In the genomic region with DNA sequence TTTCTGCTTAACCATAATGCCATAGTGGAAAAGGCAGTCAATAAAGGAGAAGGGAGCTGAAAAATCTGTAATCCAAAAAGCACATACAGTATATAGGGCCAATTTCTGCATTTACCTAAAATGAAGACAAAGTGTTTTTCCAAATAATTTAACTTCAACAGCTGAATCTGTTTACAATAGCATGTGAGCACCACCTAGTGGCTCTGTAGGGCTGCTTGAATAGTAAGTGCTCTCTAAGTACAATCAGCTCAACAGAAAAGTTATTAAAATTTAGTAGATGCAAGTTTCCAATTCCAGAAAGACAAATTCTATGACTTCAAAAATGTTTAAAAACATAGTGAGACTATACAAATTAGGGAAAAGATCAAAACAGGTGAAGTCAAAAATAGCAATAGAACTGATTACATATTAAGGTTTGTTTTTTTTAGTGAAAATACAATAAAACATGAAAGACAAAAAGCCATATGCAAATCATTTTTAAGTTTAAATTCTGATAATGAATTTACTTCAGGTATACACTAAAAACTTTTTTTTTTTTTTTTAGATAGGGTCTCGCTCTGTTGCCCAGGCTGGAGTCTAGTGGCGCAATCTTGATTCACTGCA, we compare ENCODE assay signal across 8 cellular contexts.
DNase-seq lines count a peak whose midpoint lies in the region; ATAC-seq, FAIRE-seq and TF ChIP-seq lines count a peak whose summit lies in the region.

No MANE protein-coding gene starts in this region.

- H3K27me3 Mint-ChIP-seq in T-cell = peaks cover 0 to 1% of the 10 kb centered on the region in 2 donors

- H3K4me3 Mint-ChIP-seq in T-cell = no peak overlapping the region

- peak; percentile 8 to 16 for DNase-seq in activated CD8-positive, alpha-beta memory T cell treated with anti-CD3 and anti-CD28 coated beads for 4 hours (ENCODE audit: low read depth in 2 of 2)
- DNase-seq in activated CD8-positive, alpha-beta memory T cell treated with anti-CD3 and anti-CD28 coated beads for 24 hours = no peak
- DNase-seq in NCI-H146 (lab: John Stamatoyannopoulos, UW) (peak; percentile 65), T-cell (peak in 31 of 34 experiments; percentile 9 to 60 (median 38)), cerebellar cortex (ENCODE audit: low spot score) (peak; percentile 66), HepG2 (ENCODE audit: low spot score) (peak; percentile 50)
- peak; percentile 38 for DNase-seq in stimulated activated CD8-positive, alpha-beta memory T cell treated with anti-CD3 and anti-CD28 coated beads, Interleukin-4, amount 100 ng/mL, for 24 hours (ENCODE audit: low read depth)

- no peaks in the 10 kb centered on the region for H3K9me3 ChIP-seq in HepG2 (ENCODE audit: low read length)

- TF ChIP-seq EP300 in HepG2 (IDR thresholded peaks at IDR 0.05; ENCODE audit: low read depth in 2 of 2, low read length in 2 of 2) = no peak
- TF ChIP-seq EP300 in HepG2 (CRISPR knock-in tag; IDR thresholded peaks at IDR 0.05; ENCODE audit: borderline replicate concordance) = no peak

- no TSS peak for BruUV-seq in HepG2 (replicated peaks; lab: Mats Ljungman, UMichigan)

- no peaks in the 10 kb centered on the region for H3K27me3 ChIP-seq in HepG2 (ENCODE audit: control insufficient read depth in 1 of 2, insufficient read depth in 2 of 2, low read length in 2 of 2)

- POLR2A ChIA-PET in T-cell (lab: Charles Lee) (interaction anchor here (0.5 to 0.6 kb wide), 2 partner anchors 317 to 1037 kb away, joined by 3 read pairs; no protein-coding TSS in a partner anchor), HepG2 (lab: Yijun Ruan, JAX) (interaction anchor here (2.2 kb wide), 1 partner anchor 950 kb away, joined by 5 read pairs; no protein-coding TSS in a partner anchor)

- no peak overlapping the region for H2AFZ ChIP-seq in HepG2 (ENCODE audit: low read length)

- no peak overlapping the region for H3K9ac ChIP-seq in HepG2 (ENCODE audit: insufficient read depth, low read depth, low read length)

- no peaks in the 10 kb centered on the region for H3K9me3 Mint-ChIP-seq in T-cell

- TF ChIP-seq CTCF in HepG2 (CRISPR knock-in tag; IDR thresholded peaks at IDR 0.05) = peak; percentile 69

- H3K36me3 Mint-ChIP-seq in T-cell = no peaks in the 10 kb centered on the region

- H3K4me3 ChIP-seq in HepG2 (replicated peaks in 1 of 3; ENCODE audit: insufficient read depth in 1 of 3, low read depth in 2 of 3, low read length in 3 of 3) = no peak overlapping the region

- CTCF ChIA-PET in T-cell (lab: Charles Lee) = interaction anchor here (0.6 to 3.7 kb wide), 15 partner anchors 9 to 1148 kb away, joined by 3 to 32 read pairs (median 3); no protein-coding TSS in a partner anchor
- CTCF ChIA-PET in HepG2 (lab: Yijun Ruan, JAX; ENCODE audit: low intra/inter-chr PET ratio, low total read pairs) = interaction anchor here (1.7 to 1.9 kb wide), 2 partner anchors 789 to 1095 kb away, joined by 5 to 7 read pairs; no protein-coding TSS in a partner anchor

- no peaks in the 10 kb centered on the region for H3K79me2 ChIP-seq in HepG2 (ENCODE audit: insufficient read depth, low read length)

- no peaks in the 10 kb centered on the region for H3K4me1 ChIP-seq in HepG2 (ENCODE audit: insufficient read depth, low read length)

- WGBS in HepG2 (ENCODE audit: low lambda C conversion rate) = 84% methylated on average over 2 of the region's 2 CpGs

- TF ChIP-seq RAD21 in HepG2 (CRISPR knock-in tag; IDR thresholded peaks at IDR 0.05) = peak; percentile 47; the same call in 1 of the 2 replicates

- intact Hi-C loops in HepG2 (cut with micrococcal nuclease; ENCODE audit: unreplicated experiment) = loop anchor here (1.0 to 5.0 kb wide), 4 partner anchors 100 to 1095 kb away; no protein-coding TSS in a partner anchor

- no peaks in the 10 kb centered on the region for H4K20me1 ChIP-seq in HepG2 (ENCODE audit: insufficient read depth, low read length)

- TF ChIP-seq POLR2A in HepG2 (IDR thresholded peaks at IDR 0.05; ENCODE audit: insufficient read depth in 1 of 2, low read depth in 2 of 2, low read length in 2 of 2) = no peak

- ATAC-seq in T-cell (replicated peaks in 1 of 4) = peak in 1 of 4 experiments; percentile 33
- peak; percentile 50; the same call in 1 of the 3 replicates for ATAC-seq in HepG2
- no peak for ATAC-seq in HG03097 (IDR thresholded peaks at IDR 0.05; ENCODE audit: low FRiP score, unreplicated experiment)

- no peak overlapping the region for H3K4me2 ChIP-seq in HepG2 (ENCODE audit: low read depth, low read length)

- no peak overlapping the region for H3K27ac Mint-ChIP-seq in T-cell

- peak; percentile 18 for FAIRE-seq in HepG2 (lab: Jason Lieb, UNC)

- in situ Hi-C loops in HepG2 (cut with HindIII; ENCODE audit: extremely low pct_ligation_motif_present, low pct_unique_long_range_greater_than_20kb) = loop anchor here (10.0 to 25.0 kb wide), 2 partner anchors 953 to 1145 kb away; no protein-coding TSS in a partner anchor

- peaks cover 4 to 6% (median 4%) of the 10 kb centered on the region in 3 donors for H3K4me1 Mint-ChIP-seq in T-cell

- no peaks in the 10 kb centered on the region for H3K36me3 ChIP-seq in HepG2 (replicated peaks in 1 of 2; ENCODE audit: control insufficient read depth in 1 of 2, insufficient read depth in 2 of 2, low read length in 2 of 2)

- no peak overlapping the region for H3K27ac ChIP-seq in HepG2 (ENCODE audit: extremely low read length, insufficient read depth, low read length)

TF ChIP-seq in HepG2, 621 proteins besides CTCF, POLR2A, EP300 and RAD21:
- TF ChIP-seq BRD4 (CRISPR knock-in tag; IDR thresholded peaks at IDR 0.05) (no peak), GABPA (IDR thresholded peaks at IDR 0.05; ENCODE audit: low read depth, low read length) (no peak), GABPA (CRISPR knock-in tag; IDR thresholded peaks at IDR 0.05; ENCODE audit: low read depth) (no peak), SMC3 (IDR thresholded peaks at IDR 0.05; ENCODE audit: low read length) (peak; percentile 72), ZBTB21 (CRISPR knock-in tag; IDR thresholded peaks at IDR 0.05) (no peak), STAG1 (CRISPR knock-in tag; IDR thresholded peaks at IDR 0.05) (peak; percentile 84), RCOR2 (CRISPR knock-in tag; IDR thresholded peaks at IDR 0.05) (no peak)
- TF ChIP-seq, protein P1, sequence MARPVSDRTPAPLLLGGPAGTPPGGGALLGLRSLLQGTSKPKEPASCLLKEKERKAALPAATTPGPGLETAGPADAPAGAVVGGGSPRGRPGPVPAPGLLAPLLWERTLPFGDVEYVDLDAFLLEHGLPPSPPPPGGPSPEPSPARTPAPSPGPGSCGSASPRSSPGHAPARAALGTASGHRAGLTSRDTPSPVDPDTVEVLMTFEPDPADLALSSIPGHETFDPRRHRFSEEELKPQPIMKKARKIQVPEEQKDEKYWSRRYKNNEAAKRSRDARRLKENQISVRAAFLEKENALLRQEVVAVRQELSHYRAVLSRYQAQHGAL (CRISPR knock-in tag; IDR thresholded peaks at IDR 0.05; ENCODE audit: not compliant biosample characterization) = no peak
